In the genomic region with DNA sequence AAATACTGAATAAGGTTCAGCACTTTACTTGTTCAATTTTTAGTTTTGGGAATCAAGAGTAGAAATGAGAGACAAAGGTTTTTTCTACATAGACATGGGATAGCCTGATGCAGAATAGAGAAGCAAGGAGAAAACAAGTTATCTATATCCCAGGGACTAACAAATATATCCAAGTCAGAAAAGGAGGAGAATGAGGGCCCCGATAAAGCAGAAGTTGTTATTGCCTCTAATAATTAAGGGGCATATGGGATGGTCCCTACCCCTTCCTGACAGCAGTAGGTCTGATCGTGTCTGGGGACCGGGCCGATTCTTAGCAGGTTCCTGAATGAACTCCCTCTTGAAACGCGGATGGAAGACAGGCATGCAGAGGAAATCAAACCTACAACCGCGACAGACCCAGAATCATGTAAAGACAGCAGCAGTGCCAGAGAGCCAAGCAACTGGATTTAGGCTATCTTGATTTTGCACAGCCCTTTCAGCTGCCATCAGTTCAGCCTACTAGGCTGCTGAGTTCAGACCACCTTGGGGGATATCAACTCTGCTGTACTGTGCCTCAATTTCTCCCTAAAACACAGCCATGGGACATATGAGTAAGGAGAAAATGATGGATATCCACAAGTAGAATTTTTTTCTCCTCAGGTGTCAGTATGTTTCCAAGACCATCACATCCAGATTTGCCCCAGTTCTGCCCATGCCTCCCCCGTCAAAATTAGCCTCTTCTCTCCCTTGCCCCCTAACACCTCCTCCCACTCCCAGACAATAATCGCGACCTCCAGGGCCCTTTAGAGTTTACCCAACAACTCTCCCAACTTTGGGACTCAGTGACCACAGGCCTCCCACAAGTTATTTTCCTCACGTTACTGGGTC, we compare ENCODE assay signal across 8 cellular contexts. TPM values are rescaled to one million over a fixed set of nuclear protein-coding genes. Genes with fewer than 3 reads are reported as not detected.
DNase-seq lines count a peak whose midpoint lies in the region; ATAC-seq, FAIRE-seq and TF ChIP-seq lines count a peak whose summit lies in the region.

No MANE protein-coding gene starts in this region.

- H3K27ac Mint-ChIP-seq in activated T-cell treated with anti-CD3 and anti-CD28 coated beads, Interleukin-2, amount 50 U/mL, for 72 hours = no peak overlapping the region

- H3K9me3 Mint-ChIP-seq in activated T-cell treated with anti-CD3 and anti-CD28 coated beads, Interleukin-2, amount 50 U/mL, for 72 hours = no peaks in the 10 kb centered on the region

- H3K27ac ChIP-seq in adipose tissue (ENCODE audit: low read depth, low read length) (peak overlapping the region; percentile 31), keratinocyte (ENCODE audit: control insufficient read depth, insufficient read depth, low read length) (peak overlapping the region; percentile 94), thyroid gland (peak overlapping the region; percentile 62 to 84 (median 70))

- intact Hi-C loops in thyroid gland (cut with DNase I) = no loop called here

- 9 to 11% (median 10%) methylated on average over 12 of the region's 12 CpGs for WGBS in adipose tissue, 3 donors
- 15% methylated on average over 12 of the region's 12 CpGs for WGBS in thyroid gland, 2 donors

- H3K36me3 ChIP-seq in keratinocyte (ENCODE audit: control insufficient read depth in 2 of 2, extremely low read depth in 1 of 2, insufficient read depth in 2 of 2, low read length in 2 of 2) (peaks cover 12 to 29% of the 10 kb centered on the region in 2 experiments), thyroid gland (peaks cover 13 to 28% of the 10 kb centered on the region in 2 donors)

- no peak for TF ChIP-seq POLR2A in thyroid gland (IDR thresholded peaks at IDR 0.05)

- H3K4me2 ChIP-seq in keratinocyte (ENCODE audit: control insufficient read depth, extremely low read depth, insufficient read depth, low read depth, low read length) = peak overlapping the region; percentile 98

- no peaks in the 10 kb centered on the region for H3K9me1 ChIP-seq in keratinocyte (ENCODE audit: control insufficient read depth, extremely low read depth, insufficient read depth, low read length)

- H3K27me3 Mint-ChIP-seq in activated T-cell treated with anti-CD3 and anti-CD28 coated beads, Interleukin-2, amount 50 U/mL, for 72 hours (ENCODE audit: low read depth) = no peaks in the 10 kb centered on the region

- no peak for FAIRE-seq in keratinocyte (lab: Jason Lieb, UNC)

- H3K4me1 ChIP-seq in keratinocyte (ENCODE audit: control insufficient read depth, extremely low read depth, insufficient read depth, low read length) (peaks cover 36% of the 10 kb centered on the region), thyroid gland (peaks cover 6 to 10% of the 10 kb centered on the region in 2 donors)

- H3K9me3 ChIP-seq in keratinocyte (ENCODE audit: control insufficient read depth, low read depth, low read length) (no peaks in the 10 kb centered on the region), thyroid gland (no peaks in the 10 kb centered on the region)

- dilution Hi-C loops in keratinocyte (cut with MboI; ENCODE audit: extremely low pct_ligation_motif_present, low sequenced_read_pairs) = no loop called here

- peak overlapping the region; percentile 95 to 98 (median 95) for H3K4me3 ChIP-seq in keratinocyte (ENCODE audit: control insufficient read depth in 2 of 3, extremely low read depth in 1 of 3, insufficient read depth in 2 of 3, low read depth in 1 of 3, low read length in 3 of 3)
- peak overlapping the region; percentile 30 to 83 (median 77) for H3K4me3 ChIP-seq in thyroid gland (replicated peaks in 1 of 3)

- H3K27me3 ChIP-seq in keratinocyte (ENCODE audit: control insufficient read depth, extremely low read depth, insufficient read depth, low read length) (no peaks in the 10 kb centered on the region), thyroid gland (no peaks in the 10 kb centered on the region)

- no peaks in the 10 kb centered on the region for H4K20me1 ChIP-seq in keratinocyte (ENCODE audit: control insufficient read depth, extremely low read depth, insufficient read depth, low read length)

- no peak overlapping the region for H3K4me3 Mint-ChIP-seq in activated T-cell treated with anti-CD3 and anti-CD28 coated beads, Interleukin-2, amount 50 U/mL, for 72 hours

- peak; percentile 7 for DNase-seq in activated T-cell treated with anti-CD3 and anti-CD28 coated beads for 4 hours
- no peak for DNase-seq in activated T-cell treated with anti-CD3 and anti-CD28 coated beads, Interleukin-2, amount 50 U/mL, for 72 hours
- DNase-seq in keratinocyte (ENCODE audit: low read depth, low spot score) = no peak
- no peak for DNase-seq in thyroid gland
- no peak for DNase-seq in A172 (ENCODE audit: low spot score)

- TF ChIP-seq CTCF in keratinocyte (optimal IDR thresholded peaks at IDR 0.05 in 1 of 3, IDR thresholded peaks at IDR 0.05 in 1 of 3, conservative IDR thresholded peaks at IDR 0.05 in 1 of 3; ENCODE audit: extremely low read depth in 1 of 3, insufficient read depth in 2 of 3, low read length in 3 of 3) (no peak), thyroid gland (IDR thresholded peaks at IDR 0.05) (no peak)

- H3K9ac ChIP-seq in keratinocyte (ENCODE audit: control insufficient read depth, extremely low read depth, insufficient read depth, low read length) = peak overlapping the region; percentile 98

- ATAC-seq in activated T-cell treated with anti-CD3 and anti-CD28 coated beads, Interleukin-2, amount 50 U/mL, for 72 hours (replicated peaks in 1 of 2) = no peak
- ATAC-seq in GM21723 (IDR thresholded peaks at IDR 0.05; ENCODE audit: unreplicated experiment) (no peak), GM19452 (IDR thresholded peaks at IDR 0.05; ENCODE audit: unreplicated experiment) (no peak)

- peak overlapping the region; percentile 94 for H2AFZ ChIP-seq in keratinocyte (ENCODE audit: control insufficient read depth, low read length)

- H3K79me2 ChIP-seq in keratinocyte (ENCODE audit: control insufficient read depth, insufficient read depth, low read length) = peaks cover 34% of the 10 kb centered on the region

- H3K36me3 Mint-ChIP-seq in activated T-cell treated with anti-CD3 and anti-CD28 coated beads, Interleukin-2, amount 50 U/mL, for 72 hours (ENCODE audit: insufficient read depth in 2 of 2) = peaks cover 2 to 14% of the 10 kb centered on the region in 2 donors

- H3K4me1 Mint-ChIP-seq in activated T-cell treated with anti-CD3 and anti-CD28 coated beads, Interleukin-2, amount 50 U/mL, for 72 hours (ENCODE audit: low read depth) = peaks cover 17% of the 10 kb centered on the region

RNA-seq across cellular contexts. Expression of a gene that starts 0.7 kb away (rescaled TPM):
- 10 to 100 TPM; 55.0 to 79.2 TPM for total RNA-seq in activated T-cell treated with anti-CD3 and anti-CD28 coated beads, Interleukin-2, amount 50 U/mL, for 72 hours
- 10 to 100 TPM; 30.8 to 46.0 (median 32.7) TPM for polyA plus RNA-seq in adipose tissue
- 241 to 271 TPM (median 266 TPM) in 3 replicates for polyA plus RNA-seq in keratinocyte
- polyA plus RNA-seq in keratinocyte (2011; ENCODE audit: low read depth) = 72.9 TPM
- polyA plus RNA-seq in keratinocyte (2011; cell fraction: cytosol; rRNA removed) = 202 and 233 TPM in 2 replicates
- 242 and 322 TPM in 2 replicates for polyA plus RNA-seq in keratinocyte (2011; cell fraction: nucleus; rRNA removed)
- 114 and 250 TPM in 2 replicates for polyA plus RNA-seq in keratinocyte (2012; ENCODE audit: low replicate concordance)
- 276 to 326 TPM (median 308 TPM) in 3 replicates for polyA minus RNA-seq in keratinocyte
- polyA minus RNA-seq in keratinocyte (2011; cell fraction: cytosol; rRNA and poly(A)+ RNA removed) = 151 TPM
- 80.1 and 161 TPM in 2 replicates for polyA minus RNA-seq in keratinocyte (2011; cell fraction: nucleus; rRNA and poly(A)+ RNA removed)
- 10 to 100 TPM; 60.7 to 73.8 (median 63.2) TPM for total RNA-seq in thyroid gland
- total RNA-seq in A172 (2014; rRNA removed; shearing (Covaris generic)) = 38.6 and 181 TPM in 2 replicates

RNA-seq across cellular contexts. Expression of a gene that starts 9.5 kb away (rescaled TPM):
- total RNA-seq in activated T-cell treated with anti-CD3 and anti-CD28 coated beads, Interleukin-2, amount 50 U/mL, for 72 hours = 10 to 100 TPM; 69.5 to 77.5 TPM
- 10 to 100 TPM; 20.1 to 36.9 (median 34.6) TPM for polyA plus RNA-seq in adipose tissue
- 36.9 to 73.8 TPM (median 50.8 TPM) in 3 replicates for polyA plus RNA-seq in keratinocyte
- polyA plus RNA-seq in keratinocyte (2011; ENCODE audit: low read depth) = 41.7 TPM
- polyA plus RNA-seq in keratinocyte (2011; cell fraction: cytosol; rRNA removed) = 43.9 and 47.7 TPM in 2 replicates
- 58.7 and 68.4 TPM in 2 replicates for polyA plus RNA-seq in keratinocyte (2011; cell fraction: nucleus; rRNA removed)
- 28.6 and 43.5 TPM in 2 replicates for polyA plus RNA-seq in keratinocyte (2012; ENCODE audit: low replicate concordance)
- 31.6 to 63.5 TPM (median 46.4 TPM) in 3 replicates for polyA minus RNA-seq in keratinocyte
- polyA minus RNA-seq in keratinocyte (2011; cell fraction: cytosol; rRNA and poly(A)+ RNA removed) = 35.3 TPM
- polyA minus RNA-seq in keratinocyte (2011; cell fraction: nucleus; rRNA and poly(A)+ RNA removed) = 26.8 and 36.9 TPM in 2 replicates
- total RNA-seq in thyroid gland = 1,000 to 10,000 TPM in 2 of 4 donors, 100 to 1,000 TPM in 2; 157 to 1,409 (median 683) TPM
- total RNA-seq in A172 (2014; rRNA removed; shearing (Covaris generic)) = 56.8 and 64.1 TPM in 2 replicates

RNA-seq across cellular contexts. Expression of a gene that starts 28.4 kb away (rescaled TPM):
- total RNA-seq in activated T-cell treated with anti-CD3 and anti-CD28 coated beads, Interleukin-2, amount 50 U/mL, for 72 hours = 10 to 100 TPM; 82.0 to 90.9 TPM
- polyA plus RNA-seq in adipose tissue (10 to 100 TPM; 28.3 to 45.7 (median 30.9) TPM), keratinocyte (16.6 to 25.5 TPM (median 23.6 TPM) in 3 replicates)
- polyA plus RNA-seq in keratinocyte (2011; ENCODE audit: low read depth) = 53.5 TPM
- 13.2 and 14.7 TPM in 2 replicates for polyA plus RNA-seq in keratinocyte (2011; cell fraction: cytosol; rRNA removed)
- 14.5 and 18.2 TPM in 2 replicates for polyA plus RNA-seq in keratinocyte (2011; cell fraction: nucleus; rRNA removed)
- 18.4 and 25.0 TPM in 2 replicates for polyA plus RNA-seq in keratinocyte (2012; ENCODE audit: low replicate concordance)
- polyA minus RNA-seq in keratinocyte = 9.4 to 22.7 TPM (median 13.8 TPM) in 3 replicates
- 6.1 TPM for polyA minus RNA-seq in keratinocyte (2011; cell fraction: cytosol; rRNA and poly(A)+ RNA removed)
- 4.1 and 8.9 TPM in 2 replicates for polyA minus RNA-seq in keratinocyte (2011; cell fraction: nucleus; rRNA and poly(A)+ RNA removed)
- total RNA-seq in thyroid gland = 10 to 100 TPM; 25.7 to 40.8 (median 40.0) TPM
- total RNA-seq in A172 (2014; rRNA removed; shearing (Covaris generic)) = 39.8 and 46.9 TPM in 2 replicates

RNA-seq across cellular contexts. Expression of a gene that starts 45.4 kb away (rescaled TPM):
- 1 to 10 TPM; 4.6 to 4.7 TPM for total RNA-seq in activated T-cell treated with anti-CD3 and anti-CD28 coated beads, Interleukin-2, amount 50 U/mL, for 72 hours
- polyA plus RNA-seq in adipose tissue (under 1 TPM in 2 of 3 donors, not detected in 1; 0.22 to 0.51 TPM), keratinocyte (0.04 to 0.06 TPM (median 0.05 TPM) in 3 replicates)
- polyA plus RNA-seq in keratinocyte (2011; ENCODE audit: low read depth) = not detected
- polyA plus RNA-seq in keratinocyte (2011; cell fraction: cytosol; rRNA removed) = 0.06 TPM in 1 of 2 replicates, not detected in the other
- polyA plus RNA-seq in keratinocyte (2011; cell fraction: nucleus; rRNA removed) = 0.20 and 0.25 TPM in 2 replicates
- polyA plus RNA-seq in keratinocyte (2012; ENCODE audit: low replicate concordance) = 0.87 TPM in 1 of 2 replicates, not detected in the other
- not detected in 3 replicates for polyA minus RNA-seq in keratinocyte
- not detected for polyA minus RNA-seq in keratinocyte (2011; cell fraction: cytosol; rRNA and poly(A)+ RNA removed)
- polyA minus RNA-seq in keratinocyte (2011; cell fraction: nucleus; rRNA and poly(A)+ RNA removed) = 0.32 TPM in 1 of 2 replicates, not detected in the other
- 1 to 10 TPM in 1 of 4 donors, under 1 TPM in 2, not detected in 1; 0.54 to 1.2 (median 0.89) TPM for total RNA-seq in thyroid gland
- not detected in 2 replicates for total RNA-seq in A172 (2014; rRNA removed; shearing (Covaris generic))

RNA-seq across cellular contexts. Expression of a gene that starts 53.9 kb away (rescaled TPM):
- 1 to 10 TPM; 1.7 to 2.2 TPM for total RNA-seq in activated T-cell treated with anti-CD3 and anti-CD28 coated beads, Interleukin-2, amount 50 U/mL, for 72 hours
- polyA plus RNA-seq in adipose tissue = 1 to 10 TPM; 1.6 to 3.4 (median 2.0) TPM
- 128 to 206 TPM (median 157 TPM) in 3 replicates for polyA plus RNA-seq in keratinocyte
- polyA plus RNA-seq in keratinocyte (2011; ENCODE audit: low read depth) = 22.0 TPM
- 81.7 and 183 TPM in 2 replicates for polyA plus RNA-seq in keratinocyte (2011; cell fraction: cytosol; rRNA removed)
- polyA plus RNA-seq in keratinocyte (2011; cell fraction: nucleus; rRNA removed) = 187 and 224 TPM in 2 replicates
- polyA plus RNA-seq in keratinocyte (2012; ENCODE audit: low replicate concordance) = 93.6 and 129 TPM in 2 replicates
- 310 to 512 TPM (median 327 TPM) in 3 replicates for polyA minus RNA-seq in keratinocyte
- 141 TPM for polyA minus RNA-seq in keratinocyte (2011; cell fraction: cytosol; rRNA and poly(A)+ RNA removed)
- 116 and 187 TPM in 2 replicates for polyA minus RNA-seq in keratinocyte (2011; cell fraction: nucleus; rRNA and poly(A)+ RNA removed)
- 10 to 100 TPM; 18.4 to 40.5 (median 34.8) TPM for total RNA-seq in thyroid gland
- 47.5 and 65.5 TPM in 2 replicates for total RNA-seq in A172 (2014; rRNA removed; shearing (Covaris generic))

Comparison
In these comparisons a context has a peak if more than half of its experiments do, and no peak if none do; other contexts are left out.
1. H3K27ac ChIP-seq: peak in every context shown above with its lines; median percentile 94 in keratinocyte; 70 in thyroid gland; 31 in adipose tissue.